In the genomic region with DNA sequence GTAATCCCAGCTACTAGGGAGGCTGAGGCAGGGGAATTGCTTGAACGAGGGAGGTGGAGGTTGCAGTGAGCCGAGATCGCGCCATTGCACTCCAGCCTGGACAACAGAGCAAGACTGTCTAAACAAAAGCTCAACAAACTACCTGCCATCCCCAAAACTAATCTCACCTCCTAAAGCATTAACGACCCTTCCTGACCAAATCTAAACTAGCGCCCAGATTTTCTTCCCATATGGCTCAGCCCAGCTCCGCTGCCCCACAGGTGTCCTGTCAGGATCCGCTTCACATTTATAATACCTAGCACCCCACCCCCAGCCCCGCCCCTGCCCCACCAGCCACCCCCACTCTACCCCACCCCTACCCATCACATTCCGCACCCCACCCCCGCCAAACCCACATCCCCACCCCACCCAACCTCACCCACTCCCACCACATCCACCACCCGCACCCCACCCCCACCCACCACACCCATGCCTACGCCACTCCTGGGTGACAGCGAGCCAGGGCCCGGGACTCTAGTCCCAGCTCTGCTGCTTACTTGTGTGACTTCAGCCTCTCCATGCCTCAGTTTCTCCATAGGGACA, we compare ENCODE assay signal across 9 cellular contexts. TPM values are rescaled to one million over a fixed set of nuclear protein-coding genes. Genes with fewer than 3 reads are reported as not detected.
DNase-seq lines count a peak whose midpoint lies in the region; ATAC-seq, FAIRE-seq and TF ChIP-seq lines count a peak whose summit lies in the region.
"Had no signal": no experiment of that assay in that cellular context is flagged by ENCODE, and none has a peak within 500 bp of the region (broad histone marks: within the 10 kb centered on the region; RNA-seq: fewer than 3 reads in every experiment).

No MANE protein-coding gene starts in this region.

- no peak for TF ChIP-seq POLR2A in esophagus muscularis mucosa (IDR thresholded peaks at IDR 0.05; ENCODE audit: low read depth)

- intact Hi-C loops in esophagus muscularis mucosa (cut with DNase I) (no loop called here), pancreas (cut with DNase I) (no loop called here)

- peaks cover 17 to 64% (median 44%) of the 10 kb centered on the region in 4 donors for H3K4me1 ChIP-seq in esophagus muscularis mucosa
- H3K4me1 ChIP-seq in pancreas = peaks cover 7 to 18% (median 12%) of the 10 kb centered on the region in 3 donors

- DNase-seq in NK-92 treated with Interleukin-12 subunit alpha and Interleukin-12 subunit beta, amount 100 ng/mL, for 24 hours (lab: John Stamatoyannopoulos, UW) = peak; percentile 54
- DNase-seq in NK-92 (lab: John Stamatoyannopoulos, UW; ENCODE audit: unreplicated experiment) (no peak), esophagus muscularis mucosa (ENCODE audit: extremely low spot score) (no peak), pancreas (no peak), globus pallidus (ENCODE audit: low spot score) (no peak)
- DNase-seq in activated CD4-positive, alpha-beta T cell treated with anti-CD3 and anti-CD28 coated beads, Interleukin-2, amount 50 U/mL, for 1 hour = peak; percentile 48
- no peak for DNase-seq in stimulated activated CD4-positive, alpha-beta T cell treated with anti-CD3 and anti-CD28 coated beads, Interleukin-4, amount 100 ng/mL, for 24 hours

- H3K4me3 ChIP-seq in esophagus muscularis mucosa = peak overlapping the region; percentile 68 to 100 (median 98)
- peak overlapping the region; percentile 87 to 96 (median 91) for H3K4me3 ChIP-seq in pancreas

- peaks cover 0 to 6% (median 4%) of the 10 kb centered on the region in 4 donors for H3K36me3 ChIP-seq in esophagus muscularis mucosa
- no peaks in the 10 kb centered on the region for H3K36me3 ChIP-seq in pancreas

- H3K9me3 ChIP-seq in esophagus muscularis mucosa = no peaks in the 10 kb centered on the region
- no peaks in the 10 kb centered on the region for H3K9me3 ChIP-seq in pancreas

- FAIRE-seq in pancreas (lab: Jason Lieb, UNC) = no peak
- FAIRE-seq: G401.6 had no signal

- WGBS in esophagus muscularis mucosa = 64% methylated on average over 8 of the region's 15 CpGs
- WGBS in pancreas, 2 donors = 5 to 18% methylated on average over 9 to 15 of the region's 15 CpGs

- H3K27ac ChIP-seq in esophagus muscularis mucosa (replicated peaks in 1 of 4) (peak overlapping the region; percentile 91 to 97 (median 94)), pancreas (peak overlapping the region; percentile 92 to 95 (median 93))

- H3K27me3 ChIP-seq in esophagus muscularis mucosa (no peaks in the 10 kb centered on the region), pancreas (no peaks in the 10 kb centered on the region)

- no peak for TF ChIP-seq EP300 in esophagus muscularis mucosa (IDR thresholded peaks at IDR 0.05)

- ATAC-seq in HG03135 (IDR thresholded peaks at IDR 0.05; ENCODE audit: unreplicated experiment) = peak; percentile 22
- peak; percentile 22 to 45 (median 24) for ATAC-seq in pancreas

- no peak for TF ChIP-seq CTCF in esophagus muscularis mucosa (IDR thresholded peaks at IDR 0.05)
- TF ChIP-seq CTCF in pancreas (IDR thresholded peaks at IDR 0.05) = no peak

RNA-seq across cellular contexts. Expression of a gene that starts 0.6 kb away (rescaled TPM):
- 10 to 100 TPM; 27.0 to 52.9 (median 38.9) TPM for total RNA-seq in esophagus muscularis mucosa
- 10 to 100 TPM; 11.0 to 16.9 (median 12.9) TPM for total RNA-seq in pancreas
- polyA plus RNA-seq in pancreas = 10 to 100 TPM; 11.0 to 11.5 TPM

RNA-seq across cellular contexts. Expression of a gene that starts 49.2 kb away (rescaled TPM):
- 10 to 100 TPM; 27.4 to 58.6 (median 36.1) TPM for total RNA-seq in esophagus muscularis mucosa
- total RNA-seq in pancreas = 1 to 10 TPM; 2.1 to 8.4 (median 3.7) TPM
- 1 to 10 TPM; 9.1 to 9.3 TPM for polyA plus RNA-seq in pancreas

Comparison
In these comparisons a context has a peak if more than half of its experiments do, and no peak if none do; other contexts are left out.
1. DNase-seq: peak in NK-92 treated with Interleukin-12 subunit alpha and Interleukin-12 subunit beta, amount 100 ng/mL, for 24 hours (single experiment) and activated CD4-positive, alpha-beta T cell treated with anti-CD3 and anti-CD28 coated beads, Interleukin-2, amount 50 U/mL, for 1 hour (single experiment); none in NK-92 (single experiment), esophagus muscularis mucosa (single experiment), pancreas (0 of 6), globus pallidus (single experiment) and stimulated activated CD4-positive, alpha-beta T cell treated with anti-CD3 and anti-CD28 coated beads, Interleukin-4, amount 100 ng/mL, for 24 hours (single experiment).